Comparison of ENCODE assay signal across 32 cellular contexts in the genomic region with DNA sequence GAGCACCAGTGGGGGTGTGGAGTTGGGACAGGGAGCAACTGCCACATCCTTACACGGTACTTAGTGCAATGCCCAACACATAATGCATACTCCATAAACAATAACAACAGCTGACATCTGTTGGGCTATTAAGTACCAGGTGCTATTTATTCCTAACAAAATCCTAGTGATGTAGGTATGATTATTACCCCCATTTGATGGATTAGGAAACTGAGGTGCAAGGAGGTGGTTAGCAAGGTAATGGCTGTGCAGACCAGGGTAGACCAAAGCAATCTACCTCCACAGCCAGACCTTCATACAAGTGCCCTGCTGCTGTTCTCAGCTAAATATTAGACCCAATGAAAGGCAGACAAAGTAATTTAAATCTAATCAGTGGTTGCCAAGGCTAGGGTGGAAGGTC. TPM values are rescaled to one million over a fixed set of nuclear protein-coding genes. Genes with fewer than 3 reads are reported as not detected.
"Had no signal": no experiment of that assay in that cellular context is flagged by ENCODE, and none has a peak within 500 bp of the region (broad histone marks: within the 10 kb centered on the region; RNA-seq: fewer than 3 reads in every experiment).

No MANE protein-coding gene starts in this region.

- H3K4me3 Mint-ChIP-seq: activated B cell treated with CpG ODN at 0.5 μM for 24 hours; activated CD8-positive, alpha-beta T cell treated with anti-CD3 and anti-CD28 coated beads, Interleukin-2, amount 10 ng/mL, durations not matched to agents 7 days and 5 days; activated naive CD4-positive, alpha-beta T cell treated with anti-CD3 and anti-CD28 coated beads for 36 hours; activated naive CD4-positive, alpha-beta T cell treated with anti-CD3 and anti-CD28 coated beads, Interleukin-2, amount 50 U/mL, for 24 hours; activated naive CD8-positive, alpha-beta T cell treated with anti-CD3 and anti-CD28 coated beads for 36 hours; activated naive CD8-positive, alpha-beta T cell treated with anti-CD3 and anti-CD28 coated beads, Interleukin-2, amount 50 U/mL, for 24 hours; activated T-cell treated with anti-CD3 and anti-CD28 coated beads, Interleukin-2, amount 50 U/mL, for 4 hours; endodermal cell; T-cell; T-helper 1 cell treated with Interleukin-12 subunit alpha and Interleukin-12 subunit beta and Interleukin-4 antibody, amounts not matched to agents 30 μg/mL and 1 μg/mL, for 36 hours had no signal

- H3K27me3 ChIP-seq: adrenal gland, body of pancreas, colonic mucosa, dorsolateral prefrontal cortex, esophagus muscularis mucosa, foreskin keratinocyte, gastrocnemius medialis, heart left ventricle had no signal

- H3K36me3 Mint-ChIP-seq: activated naive CD4-positive, alpha-beta T cell treated with anti-CD3 and anti-CD28 coated beads, Interleukin-2, amount 50 U/mL, for 24 hours; activated naive CD8-positive, alpha-beta T cell treated with anti-CD3 and anti-CD28 coated beads for 36 hours; T-cell had no signal

- H3K9me3 Mint-ChIP-seq: activated naive CD4-positive, alpha-beta T cell treated with anti-CD3 and anti-CD28 coated beads for 36 hours; activated naive CD4-positive, alpha-beta T cell treated with anti-CD3 and anti-CD28 coated beads, Interleukin-2, amount 50 U/mL, for 24 hours; activated naive CD8-positive, alpha-beta T cell treated with anti-CD3 and anti-CD28 coated beads for 36 hours; activated naive CD8-positive, alpha-beta T cell treated with anti-CD3 and anti-CD28 coated beads, Interleukin-2, amount 50 U/mL, for 24 hours; activated T-helper 2 cell treated with anti-CD3 and anti-CD28 coated beads, Interferon-gamma antibody, Interleukin-2, Interleukin-4, amounts not matched to agents 10 μg/mL and 5 μg/mL and 100 μg/mL, durations not matched to agents 14 hours and 24 hours and 36 hours; T-helper 1 cell treated with Interleukin-12 subunit alpha and Interleukin-12 subunit beta and Interleukin-4 antibody, amounts not matched to agents 30 μg/mL and 1 μg/mL, for 36 hours had no signal

- H3K4me3 ChIP-seq: adrenal gland, body of pancreas, colonic mucosa, dorsolateral prefrontal cortex, esophagus muscularis mucosa, gastrocnemius medialis, heart left ventricle had no signal

- H3K27ac Mint-ChIP-seq: activated B cell treated with CpG ODN at 0.5 μM for 24 hours; activated CD8-positive, alpha-beta T cell treated with anti-CD3 and anti-CD28 coated beads, Interleukin-2, amount 10 ng/mL, durations not matched to agents 7 days and 5 days; activated naive CD4-positive, alpha-beta T cell treated with anti-CD3 and anti-CD28 coated beads for 36 hours; activated naive CD4-positive, alpha-beta T cell treated with anti-CD3 and anti-CD28 coated beads, Interleukin-2, amount 50 U/mL, for 24 hours; activated naive CD8-positive, alpha-beta T cell treated with anti-CD3 and anti-CD28 coated beads for 36 hours; activated naive CD8-positive, alpha-beta T cell treated with anti-CD3 and anti-CD28 coated beads, Interleukin-2, amount 50 U/mL, for 24 hours; activated T-helper 2 cell treated with anti-CD3 and anti-CD28 coated beads, Interferon-gamma antibody, Interleukin-2, Interleukin-4, amounts not matched to agents 10 μg/mL and 5 μg/mL and 100 μg/mL, durations not matched to agents 14 hours and 24 hours and 36 hours; endodermal cell; T-cell; T-helper 1 cell treated with Interleukin-12 subunit alpha and Interleukin-12 subunit beta and Interleukin-4 antibody, amounts not matched to agents 30 μg/mL and 1 μg/mL, for 36 hours had no signal

- H3K27ac ChIP-seq: adrenal gland, body of pancreas, colonic mucosa, esophagus muscularis mucosa, foreskin keratinocyte, gastrocnemius medialis, heart left ventricle, WERI-Rb-1 had no signal

- H3K9me3 ChIP-seq: adrenal gland, body of pancreas, colonic mucosa, esophagus muscularis mucosa, gastrocnemius medialis had no signal

- H3K36me3 ChIP-seq: adrenal gland, colonic mucosa, esophagus muscularis mucosa, gastrocnemius medialis, heart left ventricle, WERI-Rb-1 had no signal

- ATAC-seq: activated CD4-positive, CD25-positive, alpha-beta regulatory T cell treated with anti-CD3 and anti-CD28 coated beads, Interleukin-2, amount 50 U/mL, for 24 hours; activated CD8-positive, alpha-beta T cell treated with anti-CD3 and anti-CD28 coated beads, Interleukin-2, amount 10 ng/mL, durations not matched to agents 7 days and 5 days; activated naive CD8-positive, alpha-beta T cell treated with anti-CD3 and anti-CD28 coated beads, Interleukin-2, amount 50 U/mL, for 24 hours; activated T-cell treated with anti-CD3 and anti-CD28 coated beads, Interleukin-2, amount 50 U/mL, for 4 hours; body of pancreas; foreskin keratinocyte; gastrocnemius medialis; heart left ventricle; T-cell had no signal

- DNase-seq: activated B cell treated with CpG ODN at 0.5 μM for 24 hours; activated CD4-positive, alpha-beta T cell treated with anti-CD3 and anti-CD28 coated beads for 48 hours; activated CD4-positive, alpha-beta T cell treated with anti-CD3 and anti-CD28 coated beads, Interleukin-2, amount 50 U/mL, for 1 hour; activated CD4-positive, alpha-beta T cell treated with anti-CD3 and anti-CD28 coated beads, Interleukin-2, amount 50 U/mL, for 48 hours; activated CD8-positive, alpha-beta T cell treated with anti-CD3 and anti-CD28 coated beads, Interleukin-2, amount 10 ng/mL, durations not matched to agents 7 days and 5 days; activated effector memory CD4-positive, alpha-beta T cell treated with anti-CD3 and anti-CD28 coated beads, Interleukin-2, amount 50 U/mL, for 16 hours; activated naive CD4-positive, alpha-beta T cell treated with anti-CD3 and anti-CD28 coated beads for 36 hours; activated naive CD8-positive, alpha-beta T cell treated with anti-CD3 and anti-CD28 coated beads for 36 hours; activated naive CD8-positive, alpha-beta T cell treated with anti-CD3 and anti-CD28 coated beads, Interleukin-2, amount 50 U/mL, for 24 hours; activated T-cell treated with anti-CD3 and anti-CD28 coated beads, Interleukin-2, amount 50 U/mL, for 4 hours; adrenal gland; amygdala; aorta; body of pancreas; caudate nucleus; colonic mucosa; dorsolateral prefrontal cortex; effector memory CD4-positive, alpha-beta T cell; endodermal cell; foreskin keratinocyte; gastrocnemius medialis; glutamatergic neuron; heart left ventricle; T-cell; T1000 had no signal

- H3K4me1 ChIP-seq: adrenal gland, body of pancreas, colonic mucosa, esophagus muscularis mucosa, foreskin keratinocyte, gastrocnemius medialis, heart left ventricle had no signal

- H3K4me1 Mint-ChIP-seq: activated B cell treated with CpG ODN at 0.5 μM for 24 hours; activated naive CD4-positive, alpha-beta T cell treated with anti-CD3 and anti-CD28 coated beads, Interleukin-2, amount 50 U/mL, for 24 hours; activated naive CD8-positive, alpha-beta T cell treated with anti-CD3 and anti-CD28 coated beads for 36 hours; activated naive CD8-positive, alpha-beta T cell treated with anti-CD3 and anti-CD28 coated beads, Interleukin-2, amount 50 U/mL, for 24 hours; T-cell had no signal

RNA-seq across cellular contexts. Expression of gene SLC13A3, which starts 36.8 kb away (rescaled TPM):
- total RNA-seq: activated CD8-positive, alpha-beta T cell treated with anti-CD3 and anti-CD28 coated beads, Interleukin-2, amount 10 ng/mL, durations not matched to agents 7 days and 5 days; activated naive CD4-positive, alpha-beta T cell treated with anti-CD3 and anti-CD28 coated beads for 36 hours; activated naive CD8-positive, alpha-beta T cell treated with anti-CD3 and anti-CD28 coated beads for 36 hours; activated T-helper 2 cell treated with anti-CD3 and anti-CD28 coated beads, Interferon-gamma antibody, Interleukin-2, Interleukin-4, amounts not matched to agents 10 μg/mL and 5 μg/mL and 100 μg/mL, durations not matched to agents 14 hours and 24 hours and 36 hours; T-helper 2 cell treated with Interferon-gamma antibody and Interleukin-4, amounts not matched to agents 100 ng/mL and 5 ng/mL, for 36 hours had no signal
